25 cellular contexts compared by ENCODE assay signal in genomic region chr14:105913861-105914260, GRCh38.
"Had no signal": no experiment of that assay in that cellular context is flagged by ENCODE, and none has a peak within 500 bp of the region (broad histone marks: within the 10 kb centered on the region; RNA-seq: fewer than 3 reads in every experiment).

No MANE protein-coding gene starts in this region.

- H3K36me3 ChIP-seq: adrenal gland, cardiac muscle cell, transverse colon had no signal

- H3K9me3 ChIP-seq: adrenal gland, transverse colon had no signal

- H3K27me3 ChIP-seq: adrenal gland, cardiac muscle cell, transverse colon had no signal

- H3K4me3 Mint-ChIP-seq: brain; effector memory CD8-positive, alpha-beta T cell; immature natural killer cell; nephron; T-helper 2 cell treated with Interferon-gamma antibody and Interleukin-4, amounts not matched to agents 5 μg/mL and 100 μg/mL, for 36 hours had no signal

- H3K4me3 ChIP-seq: adrenal gland, cardiac muscle cell, smooth muscle cell, transverse colon had no signal

- H3K27me3 Mint-ChIP-seq: brain, progenitor cell of endocrine pancreas had no signal

- H3K4me1 Mint-ChIP-seq: brain, immature natural killer cell, nephron had no signal

- H3K4me1 ChIP-seq: adrenal gland, transverse colon had no signal

- DNase-seq: activated CD4-positive, alpha-beta T cell treated with anti-CD3 and anti-CD28 coated beads for 48 hours; activated CD4-positive, alpha-beta T cell treated with anti-CD3 and anti-CD28 coated beads, Interleukin-2, amount 50 U/mL, for 48 hours; activated CD8-positive, alpha-beta memory T cell treated with anti-CD3 and anti-CD28 coated beads for 24 hours; adrenal gland; cortex of kidney; effector memory CD8-positive, alpha-beta T cell; erythroblast; foreskin fibroblast; hippocampal formation; immature natural killer cell; retina; stimulated activated CD4-positive, alpha-beta T cell treated with anti-CD3 and anti-CD28 coated beads, Interleukin-15, amount 100 ng/mL, for 24 hours; stimulated activated CD4-positive, alpha-beta T cell treated with anti-CD3 and anti-CD28 coated beads, Interleukin-2, amount 100 ng/mL, for 24 hours; stimulated activated naive CD4-positive, alpha-beta T cell treated with Interleukin-2 at 50 U/mL for 16 hours; transverse colon had no signal

- H3K36me3 Mint-ChIP-seq: brain, immature natural killer cell had no signal

- H3K27ac Mint-ChIP-seq: activated naive CD4-positive, alpha-beta T cell treated with anti-CD3 and anti-CD28 coated beads, Interleukin-2, amount 50 U/mL, for 72 hours; brain; effector memory CD8-positive, alpha-beta T cell; immature natural killer cell; nephron; progenitor cell of endocrine pancreas; T-helper 2 cell treated with Interferon-gamma antibody and Interleukin-4, amounts not matched to agents 5 μg/mL and 100 μg/mL, for 36 hours had no signal

- H3K27ac ChIP-seq: adrenal gland, cardiac muscle cell, transverse colon, VCaP had no signal

- ATAC-seq: activated CD4-positive, CD25-positive, alpha-beta regulatory T cell treated with anti-CD3 and anti-CD28 coated beads, Interleukin-2, amount 50 U/mL, for 24 hours; activated naive CD4-positive, alpha-beta T cell treated with anti-CD3 and anti-CD28 coated beads, Interleukin-2, amount 50 U/mL, for 72 hours; effector memory CD8-positive, alpha-beta T cell; left lobe of liver had no signal
